Comparison of ENCODE assay signal across 12 cellular contexts in genomic region chr11:2951235-2952110, GRCh38. TPM values are rescaled to one million over a fixed set of nuclear protein-coding genes. Genes with fewer than 3 reads are reported as not detected.
DNase-seq lines count a peak whose midpoint lies in the region; ATAC-seq and TF ChIP-seq lines count a peak whose summit lies in the region.
"Had no signal": no experiment of that assay in that cellular context is flagged by ENCODE, and none has a peak within 500 bp of the region (broad histone marks: within the 10 kb centered on the region; RNA-seq: fewer than 3 reads in every experiment).

No MANE protein-coding gene starts in this region.

- peak overlapping the region; percentile 69 for H3K27ac Mint-ChIP-seq in activated CD8-positive, alpha-beta memory T cell treated with anti-CD3 and anti-CD28 coated beads, Interleukin-2, amount 10 ng/mL, durations not matched to agents 7 days and 5 days
- H3K27ac Mint-ChIP-seq in T-helper 17 cell, result peak overlapping the region; percentile 34
- H3K27ac Mint-ChIP-seq: dendritic cell treated with granulocyte-macrophage colony-stimulating factor and Interleukin-4, amounts not matched to agents 40 ng/mL and 50 ng/mL, for 4 days had no signal

- peaks cover 21% of the 10 kb centered on the region for H4K20me1 ChIP-seq in smooth muscle cell (ENCODE audit: low read depth)

- peaks cover 9% of the 10 kb centered on the region for H3K36me3 ChIP-seq in smooth muscle cell (ENCODE audit: low read depth)

- H3K79me2 ChIP-seq in smooth muscle cell (ENCODE audit: low read depth), result peaks cover 3% of the 10 kb centered on the region

- H3F3A ChIP-seq in smooth muscle cell (ENCODE audit: low read depth), result peaks cover 24% of the 10 kb centered on the region

- 35% methylated on average over 9 of the region's 9 CpGs for WGBS in smooth muscle cell (ENCODE audit: low lambda C conversion rate)

- no peak overlapping the region for H2AFZ ChIP-seq in smooth muscle cell (ENCODE audit: low read depth)

- H3K4me1 Mint-ChIP-seq in activated CD8-positive, alpha-beta memory T cell treated with anti-CD3 and anti-CD28 coated beads, Interleukin-2, amount 10 ng/mL, durations not matched to agents 7 days and 5 days, result peaks cover 76% of the 10 kb centered on the region
- H3K4me1 Mint-ChIP-seq in T-helper 17 cell, result peaks cover 21% of the 10 kb centered on the region

- ATAC-seq in activated CD8-positive, alpha-beta memory T cell treated with anti-CD3 and anti-CD28 coated beads, Interleukin-2, amount 10 ng/mL, durations not matched to agents 7 days and 5 days, result peak; percentile 41
- ATAC-seq in T-helper 17 cell, result no peak

- no peak overlapping the region for H3K4me3 Mint-ChIP-seq in activated CD8-positive, alpha-beta memory T cell treated with anti-CD3 and anti-CD28 coated beads, Interleukin-2, amount 10 ng/mL, durations not matched to agents 7 days and 5 days
- H3K4me3 Mint-ChIP-seq in T-helper 17 cell, result peak overlapping the region; percentile 33
- H3K4me3 Mint-ChIP-seq: dendritic cell treated with granulocyte-macrophage colony-stimulating factor and Interleukin-4, amounts not matched to agents 40 ng/mL and 50 ng/mL, for 4 days had no signal

- H3K9me3 ChIP-seq in T-helper 17 cell (ENCODE audit: control insufficient read depth, low read length, poor library complexity, severe bottlenecking), result no peaks in the 10 kb centered on the region
- no peaks in the 10 kb centered on the region for H3K9me3 ChIP-seq in smooth muscle cell (replicated peaks; ENCODE audit: low read depth)

- no peak for DNase-seq in activated CD8-positive, alpha-beta memory T cell treated with anti-CD3 and anti-CD28 coated beads, Interleukin-2, amount 10 ng/mL, durations not matched to agents 7 days and 5 days
- no peak for DNase-seq in activated CD8-positive, alpha-beta memory T cell treated with anti-CD3 and anti-CD28 coated beads for 24 hours
- no peak for DNase-seq in T-helper 17 cell
- DNase-seq in epithelial cell of esophagus (ENCODE audit: low read depth), result peak; percentile 45
- DNase-seq in smooth muscle cell (lab: John Stamatoyannopoulos, UW; ENCODE audit: unreplicated experiment), result no peak
- DNase-seq in HPDE6-E6E7 (ENCODE audit: extremely low spot score), result no peak
- no peak for DNase-seq in nucleus accumbens (lab: John Stamatoyannopoulos, UW)
- DNase-seq in GM10248 (ENCODE audit: extremely low spot score), result no peak
- DNase-seq: activated CD4-positive, alpha-beta T cell treated with anti-CD3 and anti-CD28 coated beads for 48 hours; AML-193; NCI-H1105 treated with DMSO at 0.1 percent for 48 hours had no signal

- H3K27me3 Mint-ChIP-seq in activated CD8-positive, alpha-beta memory T cell treated with anti-CD3 and anti-CD28 coated beads, Interleukin-2, amount 10 ng/mL, durations not matched to agents 7 days and 5 days, result no peaks in the 10 kb centered on the region
- no peaks in the 10 kb centered on the region for H3K27me3 Mint-ChIP-seq in T-helper 17 cell
- H3K27me3 Mint-ChIP-seq: dendritic cell treated with granulocyte-macrophage colony-stimulating factor and Interleukin-4, amounts not matched to agents 40 ng/mL and 50 ng/mL, for 4 days had no signal

- TF ChIP-seq CTCF in epithelial cell of esophagus (IDR thresholded peaks at IDR 0.05; ENCODE audit: insufficient read depth, low read depth, low read length, missing control alignments), result no peak
- TF ChIP-seq CTCF in smooth muscle cell (IDR thresholded peaks at IDR 0.05; ENCODE audit: borderline replicate concordance, insufficient read depth, poor library complexity, severe bottlenecking), result no peak
- TF ChIP-seq CTCF in GM10248 (IDR thresholded peaks at IDR 0.05; ENCODE audit: control extremely low read depth, extremely low read depth, low read depth, missing control alignments), result no peak

- no peaks in the 10 kb centered on the region for H3K27me3 ChIP-seq in smooth muscle cell (ENCODE audit: low read depth)

- no peak overlapping the region for H3K4me3 ChIP-seq in epithelial cell of esophagus (ENCODE audit: low read length)
- no peak overlapping the region for H3K4me3 ChIP-seq in smooth muscle cell

- CTCF ChIA-PET in activated CD8-positive, alpha-beta memory T cell treated with anti-CD3 and anti-CD28 coated beads, Interleukin-2, amount 10 ng/mL, durations not matched to agents 7 days and 5 days (lab: Charles Lee), result interaction anchor here (0.9 to 2.5 kb wide), 4 partner anchors 29 to 419 kb away, joined by 3 to 8 read pairs (median 4); no protein-coding TSS in a partner anchor
- CTCF ChIA-PET in GM10248 (lab: Yijun Ruan, JAX), result interaction anchor here (1.0 kb wide), 1 partner anchor 17 kb away, joined by 4 read pairs; no protein-coding TSS in a partner anchor

- POLR2A ChIA-PET in GM10248 (lab: Yijun Ruan, JAX), result interaction anchor here (0.5 kb wide), 1 partner anchor 551 kb away, joined by 3 read pairs; the partner anchor contains the start of gene TSSC4

- H3K36me3 Mint-ChIP-seq in activated CD8-positive, alpha-beta memory T cell treated with anti-CD3 and anti-CD28 coated beads, Interleukin-2, amount 10 ng/mL, durations not matched to agents 7 days and 5 days, result peaks cover 88% of the 10 kb centered on the region
- H3K36me3 Mint-ChIP-seq in T-helper 17 cell (ENCODE audit: low read depth), result peaks cover 11% of the 10 kb centered on the region

- H3K4me2 ChIP-seq in smooth muscle cell, result peak overlapping the region; percentile 63

- H3K27ac ChIP-seq in smooth muscle cell (ENCODE audit: low read depth), result peak overlapping the region; percentile 81

- peak overlapping the region; percentile 28 for H3K9ac ChIP-seq in smooth muscle cell (ENCODE audit: low read depth)

- H3K4me1 ChIP-seq in smooth muscle cell (ENCODE audit: low read depth), result peaks cover 13% of the 10 kb centered on the region

- H3K9me3 Mint-ChIP-seq in activated CD8-positive, alpha-beta memory T cell treated with anti-CD3 and anti-CD28 coated beads, Interleukin-2, amount 10 ng/mL, durations not matched to agents 7 days and 5 days (ENCODE audit: low read depth), result no peaks in the 10 kb centered on the region
- H3K9me3 Mint-ChIP-seq: dendritic cell treated with granulocyte-macrophage colony-stimulating factor and Interleukin-4, amounts not matched to agents 40 ng/mL and 50 ng/mL, for 4 days had no signal

RNA-seq across cellular contexts. Expression of gene PHLDA2, which starts 22.3 kb away (rescaled TPM):
- total RNA-seq in activated CD8-positive, alpha-beta memory T cell treated with anti-CD3 and anti-CD28 coated beads, Interleukin-2, amount 10 ng/mL, durations not matched to agents 7 days and 5 days, result 1 to 10 TPM; 1.1 to 3.6 TPM
- total RNA-seq in T-helper 17 cell (1 to 10 TPM in 1 of 2 donors, under 1 TPM in 1; 0.96 to 2.8 TPM), smooth muscle cell (11.0 and 21.8 TPM in 2 replicates)
- 89.3 and 90.7 TPM in 2 replicates for polyA plus RNA-seq in smooth muscle cell

RNA-seq across cellular contexts. Expression of gene NAP1L4, which starts 40.7 kb away (rescaled TPM):
- total RNA-seq in activated CD8-positive, alpha-beta memory T cell treated with anti-CD3 and anti-CD28 coated beads, Interleukin-2, amount 10 ng/mL, durations not matched to agents 7 days and 5 days, result 100 to 1,000 TPM; 347 to 389 TPM
- total RNA-seq in T-helper 17 cell, result 100 to 1,000 TPM; 229 to 275 TPM
- total RNA-seq in smooth muscle cell, result 63.1 and 102 TPM in 2 replicates
- polyA plus RNA-seq in smooth muscle cell, result 95.0 and 114 TPM in 2 replicates
